Comparison of ENCODE assay signal across 8 cellular contexts in the genomic region with DNA sequence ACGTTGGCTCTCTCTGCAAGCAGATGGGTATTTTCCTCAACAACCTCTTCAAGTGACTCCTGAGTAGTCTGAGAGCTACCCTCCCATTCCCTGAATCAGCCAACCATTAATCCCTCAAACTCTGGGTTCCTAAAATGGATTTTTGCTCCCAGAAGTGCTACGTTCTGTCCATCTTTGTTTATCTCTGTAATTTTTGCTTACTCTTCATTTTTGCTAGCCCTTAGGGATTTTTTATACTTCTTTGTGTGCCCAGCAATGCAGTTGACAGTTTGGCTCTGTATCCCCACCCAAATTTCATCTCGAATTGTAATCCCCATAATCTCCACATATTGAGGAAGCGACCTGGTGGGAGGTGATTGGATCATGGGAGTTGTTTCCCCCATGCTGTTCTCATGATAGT. TPM values are rescaled to one million over a fixed set of nuclear protein-coding genes. Genes with fewer than 3 reads are reported as not detected.
"Had no signal": no experiment of that assay in that cellular context is flagged by ENCODE, and none has a peak within 500 bp of the region (broad histone marks: within the 10 kb centered on the region; RNA-seq: fewer than 3 reads in every experiment).

No MANE protein-coding gene starts in this region.

- H3K9ac ChIP-seq: GM23248 had no signal

- H3K9me3 Mint-ChIP-seq: H9 had no signal

- H3K27ac Mint-ChIP-seq: H9, HFFc6, IgD-negative memory B cell had no signal

- H3K4me3 Mint-ChIP-seq: H9, HFFc6, IgD-negative memory B cell had no signal

- H2AFZ ChIP-seq: GM23248 had no signal

- FAIRE-seq: H54 had no signal

- H3K4me1 Mint-ChIP-seq: IgD-negative memory B cell had no signal

- H3K4me3 ChIP-seq: GM23248 had no signal

- DNase-seq: GM23248, H9, HCEC 1CT, HFFc6, KG1 had no signal

- H3K27ac ChIP-seq: GM23248, HL-60 had no signal

- H3K36me3 Mint-ChIP-seq: IgD-negative memory B cell had no signal

RNA-seq across cellular contexts. Expression of gene COL6A5, which starts 35.4 kb away (rescaled TPM):
- total RNA-seq: GM23248, HFFc6 had no signal
- polyA plus RNA-seq: GM23248, IgD-negative memory B cell had no signal
